Comparison of ENCODE assay signal across 23 cellular contexts in the genomic region with DNA sequence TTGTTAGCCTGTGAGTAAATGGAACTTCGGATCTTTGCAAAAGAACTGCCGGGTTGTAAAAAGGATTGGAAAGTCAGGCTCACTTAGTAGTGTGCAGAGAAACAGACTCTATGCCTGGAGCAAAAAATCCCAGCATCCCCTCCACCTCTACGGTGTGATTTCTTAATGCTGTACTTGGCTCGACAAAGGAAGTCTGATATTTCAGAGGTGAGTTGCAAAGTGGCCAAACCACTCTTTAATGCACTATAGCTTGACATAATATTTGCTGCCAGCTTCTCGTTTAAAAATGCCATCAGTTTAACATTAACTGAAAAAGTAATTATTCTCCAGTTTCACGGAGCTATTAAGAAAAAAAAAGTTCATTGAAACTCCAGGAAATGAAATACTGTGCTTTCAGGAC.
DNase-seq lines count a peak whose midpoint lies in the region; ATAC-seq and TF ChIP-seq lines count a peak whose summit lies in the region.
"Had no signal": no experiment of that assay in that cellular context is flagged by ENCODE, and none has a peak within 500 bp of the region (broad histone marks: within the 10 kb centered on the region; RNA-seq: fewer than 3 reads in every experiment).

No MANE protein-coding gene starts in this region.

- no peaks in the 10 kb centered on the region for H3K27me3 ChIP-seq in RWPE2 (ENCODE audit: insufficient read depth, poor library complexity, severe bottlenecking)
- H3K27me3 ChIP-seq in left lung: no peaks in the 10 kb centered on the region
- no peaks in the 10 kb centered on the region for H3K27me3 ChIP-seq in aorta (ENCODE audit: control insufficient read depth in 1 of 2, insufficient read depth in 2 of 2, low read length in 1 of 2)
- H3K27me3 ChIP-seq: gastroesophageal sphincter, spleen had no signal

- WGBS in aorta, 2 donors: 2 to 5% methylated on average over 6 of the region's 6 CpGs

- DNase-seq in RWPE2 (ENCODE audit: low spot score): no peak
- no peak for DNase-seq in epithelial cell of prostate (ENCODE audit: low read depth, low spot score)
- DNase-seq in left lung: no peak
- DNase-seq in aorta: no peak
- DNase-seq in posterior vena cava (ENCODE audit: low spot score): no peak
- DNase-seq in effector CD8-positive, alpha-beta T cell (lab: John Stamatoyannopoulos, UW): no peak
- DNase-seq: activated CD4-positive, alpha-beta T cell treated with anti-CD3 and anti-CD28 coated beads, Interleukin-2, amount 10 ng/mL, durations not matched to agents 24 days and 14 days; activated naive CD8-positive, alpha-beta T cell treated with anti-CD3 and anti-CD28 coated beads for 36 hours; AML-193; dermis blood vessel endothelial cell; DND-41; left ventricle myocardium superior; MM.1S; mucosa of descending colon; NCI-H187; NCI-H2227 treated with DMSO at 0.1 percent for 48 hours; NCI-H82; SHP77 treated with DMSO at 0.1 percent for 48 hours; spleen; stimulated activated CD4-positive, alpha-beta T cell treated with anti-CD3 and anti-CD28 coated beads, Interleukin-4, amount 100 ng/mL, for 4 hours had no signal

- H3K9me3 ChIP-seq in RWPE2 (ENCODE audit: severe bottlenecking): no peaks in the 10 kb centered on the region
- H3K9me3 ChIP-seq in left lung: peaks cover 0 to 4% of the 10 kb centered on the region in 2 donors
- H3K9me3 ChIP-seq in aorta (ENCODE audit: control insufficient read depth, low read length): no peaks in the 10 kb centered on the region
- H3K9me3 ChIP-seq: gastroesophageal sphincter, mucosa of descending colon had no signal

- H3K27ac ChIP-seq in RWPE2 (ENCODE audit: poor library complexity, severe bottlenecking) (peak overlapping the region; percentile 6), epithelial cell of prostate (peak overlapping the region; percentile 56), left lung (no peak overlapping the region), aorta (ENCODE audit: low read depth in 1 of 2, low read length in 2 of 2) (no peak overlapping the region)
- H3K27ac ChIP-seq: gastroesophageal sphincter, HL-60, spleen had no signal

- H3K4me1 ChIP-seq in RWPE2 (ENCODE audit: insufficient read depth, poor library complexity, severe bottlenecking): peaks cover 20% of the 10 kb centered on the region
- H3K4me1 ChIP-seq in left lung: no peaks in the 10 kb centered on the region
- H3K4me1 ChIP-seq in aorta (ENCODE audit: control insufficient read depth in 1 of 2, insufficient read depth in 2 of 2, low read length in 2 of 2): no peaks in the 10 kb centered on the region
- H3K4me1 ChIP-seq: gastroesophageal sphincter, spleen had no signal

- H3K4me3 ChIP-seq in RWPE2 (ENCODE audit: severe bottlenecking) (no peak overlapping the region), left lung (no peak overlapping the region), aorta (ENCODE audit: low read length in 2 of 2) (peak overlapping the region; percentile 18 to 47)
- H3K4me3 ChIP-seq: gastroesophageal sphincter, mucosa of descending colon, spleen had no signal

- TF ChIP-seq CTCF in RWPE2 (IDR thresholded peaks at IDR 0.05; ENCODE audit: poor library complexity, severe bottlenecking) (no peak), left lung (IDR thresholded peaks at IDR 0.05) (no peak)

- H3K36me3 ChIP-seq in RWPE2 (ENCODE audit: low read depth) (no peaks in the 10 kb centered on the region), left lung (no peaks in the 10 kb centered on the region), aorta (ENCODE audit: control insufficient read depth in 1 of 2, insufficient read depth in 2 of 2, low read length in 1 of 2) (no peaks in the 10 kb centered on the region)
- H3K36me3 ChIP-seq: gastroesophageal sphincter, spleen had no signal

- intact Hi-C loops in left lung (cut with DNase I): no loop called here
- intact Hi-C loops in aorta (cut with DNase I): no loop called here
- intact Hi-C loops in posterior vena cava (cut with DNase I): no loop called here

- ATAC-seq in RWPE2 (ENCODE audit: low read depth): peak; percentile 75
- peak; percentile 74 for ATAC-seq in left lung
- no peak for ATAC-seq in aorta (ENCODE audit: low FRiP score)
- no peak for ATAC-seq in HG03521 (IDR thresholded peaks at IDR 0.05; ENCODE audit: unreplicated experiment)
- ATAC-seq: gastroesophageal sphincter, left ventricle myocardium superior, mucosa of descending colon had no signal

Comparison
In these comparisons a context has a peak if more than half of its experiments do, and no peak if none do; other contexts are left out.
1. ATAC-seq: peak in RWPE2 (single experiment) and left lung (single experiment); none in aorta (single experiment) and HG03521 (single experiment).
2. H3K27ac ChIP-seq: peak in RWPE2 (single experiment) and epithelial cell of prostate (single experiment); none in left lung (0 of 2) and aorta (0 of 2).
3. H3K4me3 ChIP-seq: peak in aorta (2 of 2); none in RWPE2 (single experiment) and left lung (0 of 2).